Comparison of ENCODE assay signal across 16 cellular contexts in the genomic region with DNA sequence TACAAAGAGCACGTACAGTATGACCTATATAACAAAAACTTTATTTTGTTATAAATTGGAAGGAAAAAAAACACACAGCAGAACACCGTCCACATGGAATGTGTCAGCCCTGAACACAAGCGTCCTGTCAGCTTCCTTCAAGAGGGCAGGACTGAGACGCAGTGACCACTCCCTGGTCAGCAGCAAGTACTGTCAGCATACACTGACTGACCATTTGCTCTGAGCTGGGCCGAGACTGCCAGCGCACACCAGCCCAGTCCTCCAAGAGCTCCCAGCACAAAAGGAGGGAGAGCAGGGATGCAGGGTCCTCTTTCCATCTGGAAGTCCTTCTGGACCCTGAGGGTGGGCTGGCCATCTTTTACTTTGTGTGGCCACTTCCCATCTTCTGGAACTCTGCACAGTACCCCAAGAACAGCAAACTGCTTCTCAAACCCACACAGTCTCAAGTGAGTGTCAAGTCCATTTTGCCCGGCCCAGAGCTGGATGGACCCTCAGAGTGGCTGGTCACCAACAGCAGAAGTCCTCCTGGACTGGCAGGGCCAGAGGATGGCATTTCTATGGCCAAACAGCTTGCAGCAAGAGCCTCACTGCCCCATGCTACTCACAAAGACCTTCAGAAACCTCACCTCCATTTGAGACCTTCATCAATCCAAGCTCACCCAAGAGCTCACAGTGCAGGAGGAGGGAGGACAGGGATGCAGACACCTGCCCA. TPM values are rescaled to one million over a fixed set of nuclear protein-coding genes. Genes with fewer than 3 reads are reported as not detected.
DNase-seq lines count a peak whose midpoint lies in the region; ATAC-seq and TF ChIP-seq lines count a peak whose summit lies in the region.
"Had no signal": no experiment of that assay in that cellular context is flagged by ENCODE, and none has a peak within 500 bp of the region (broad histone marks: within the 10 kb centered on the region; RNA-seq: fewer than 3 reads in every experiment).

No MANE protein-coding gene starts in this region.

- ATAC-seq in memory B cell (ENCODE audit: low read depth) (no peak), esophagus mucosa (no peak)
- ATAC-seq: sciatic nerve had no signal

- POLR2A ChIA-PET in CD8-positive, alpha-beta memory T cell (lab: Charles Lee): interaction anchor here (0.5 to 5.2 kb wide), 7 partner anchors 10 to 88 kb away, joined by 3 to 58 read pairs (median 4); partner anchors contain the start of gene CCDC88C
- POLR2A ChIA-PET in HEK293T (lab: Yijun Ruan, JAX): no interaction called here

- H3K4me2 ChIP-seq in BLaER1 treated with 17β-estradiol and CSF1 and Interleukin-3, amounts not matched to agents 10 nM and 100 nM: peak overlapping the region in 6 of 11 experiments; percentile 4 to 83 (median 35); a peak in 5 of 22 replicates

- peaks cover 0 to 1% of the 10 kb centered on the region in 2 donors for H3K27me3 Mint-ChIP-seq in CD8-positive, alpha-beta memory T cell
- no peaks in the 10 kb centered on the region for H3K27me3 Mint-ChIP-seq in activated T-helper 1 cell treated with anti-CD3 and anti-CD28 coated beads, Interleukin-12 subunit alpha, Interleukin-12 subunit beta, Interleukin-2, Interleukin-4 antibody, amounts not matched to agents 30 ng/mL and 10 ng/mL and 1 ng/mL, durations not matched to agents 14 hours and 24 hours and 36 hours (ENCODE audit: insufficient read depth)
- no peaks in the 10 kb centered on the region for H3K27me3 Mint-ChIP-seq in memory B cell

- peaks cover 14 to 45% (median 34%) of the 10 kb centered on the region in 11 experiments for H3K36me3 ChIP-seq in BLaER1 treated with 17β-estradiol and CSF1 and Interleukin-3, amounts not matched to agents 10 nM and 100 nM
- H3K36me3 ChIP-seq in CD8-positive, alpha-beta memory T cell (ENCODE audit: insufficient read depth, low read length): peaks cover 39% of the 10 kb centered on the region
- H3K36me3 ChIP-seq: cardiac muscle cell, SJSA1 had no signal

- H3K4me1 Mint-ChIP-seq in CD8-positive, alpha-beta memory T cell: peaks cover 89 to 98% (median 94%) of the 10 kb centered on the region in 3 donors
- H3K4me1 Mint-ChIP-seq in activated T-helper 1 cell treated with anti-CD3 and anti-CD28 coated beads, Interleukin-12 subunit alpha, Interleukin-12 subunit beta, Interleukin-2, Interleukin-4 antibody, amounts not matched to agents 30 ng/mL and 10 ng/mL and 1 ng/mL, durations not matched to agents 14 hours and 24 hours and 36 hours (ENCODE audit: low read depth): peaks cover 86% of the 10 kb centered on the region
- H3K4me1 Mint-ChIP-seq in memory B cell: peaks cover 55% of the 10 kb centered on the region

- H3K4me3 ChIP-seq in BLaER1 treated with 17β-estradiol and CSF1 and Interleukin-3, amounts not matched to agents 10 nM and 100 nM: no peak overlapping the region
- H3K4me3 ChIP-seq in CD8-positive, alpha-beta memory T cell (ENCODE audit: low read length): peak overlapping the region; percentile 36
- H3K4me3 ChIP-seq: cardiac muscle cell, SJSA1 had no signal

- intact Hi-C loops in activated T-helper 1 cell treated with anti-CD3 and anti-CD28 coated beads, Interleukin-12 subunit alpha, Interleukin-12 subunit beta, Interleukin-2, Interleukin-4 antibody, amounts not matched to agents 30 ng/mL and 10 ng/mL and 1 ng/mL, durations not matched to agents 14 hours and 24 hours and 36 hours (cut with micrococcal nuclease): loop anchor here (1.0 kb wide), 3 partner anchors 9 to 33 kb away; no protein-coding TSS in a partner anchor

- H3K9me3 Mint-ChIP-seq in CD8-positive, alpha-beta memory T cell: no peaks in the 10 kb centered on the region
- no peaks in the 10 kb centered on the region for H3K9me3 Mint-ChIP-seq in activated T-helper 1 cell treated with anti-CD3 and anti-CD28 coated beads, Interleukin-12 subunit alpha, Interleukin-12 subunit beta, Interleukin-2, Interleukin-4 antibody, amounts not matched to agents 30 ng/mL and 10 ng/mL and 1 ng/mL, durations not matched to agents 14 hours and 24 hours and 36 hours
- no peaks in the 10 kb centered on the region for H3K9me3 Mint-ChIP-seq in memory B cell

- H3K4me1 ChIP-seq in BLaER1 treated with 17β-estradiol and CSF1 and Interleukin-3, amounts not matched to agents 10 nM and 100 nM: peaks cover 35 to 93% (median 88%) of the 10 kb centered on the region in 10 experiments
- peaks cover 97% of the 10 kb centered on the region for H3K4me1 ChIP-seq in CD8-positive, alpha-beta memory T cell (ENCODE audit: insufficient read depth, low read length)
- H3K4me1 ChIP-seq: SJSA1 had no signal

- H3K4me3 Mint-ChIP-seq in CD8-positive, alpha-beta memory T cell: peak overlapping the region; percentile 68 to 91 (median 82)
- H3K4me3 Mint-ChIP-seq in activated T-helper 1 cell treated with anti-CD3 and anti-CD28 coated beads, Interleukin-12 subunit alpha, Interleukin-12 subunit beta, Interleukin-2, Interleukin-4 antibody, amounts not matched to agents 30 ng/mL and 10 ng/mL and 1 ng/mL, durations not matched to agents 14 hours and 24 hours and 36 hours: peak overlapping the region; percentile 63
- no peak overlapping the region for H3K4me3 Mint-ChIP-seq in memory B cell

- no peak for DNase-seq in CD8-positive, alpha-beta memory T cell
- no peak for DNase-seq in activated T-helper 1 cell treated with anti-CD3 and anti-CD28 coated beads, Interleukin-12 subunit alpha, Interleukin-12 subunit beta, Interleukin-2, Interleukin-4 antibody, amounts not matched to agents 30 ng/mL and 10 ng/mL and 1 ng/mL, durations not matched to agents 14 hours and 24 hours and 36 hours (ENCODE audit: low spot score)
- DNase-seq in memory B cell (ENCODE audit: low spot score in 2 of 2) (no peak), amygdala (lab: John Stamatoyannopoulos, UW) (no peak), kidney glomerular epithelial cell (lab: John Stamatoyannopoulos, UW) (no peak), HEK293T (ENCODE audit: extremely low spot score) (no peak)
- DNase-seq: glutamatergic neuron, KG1, NCI-H187 treated with DMSO at 0.1 percent for 48 hours, WERI-Rb-1 had no signal

- H3K9ac ChIP-seq in BLaER1 treated with 17β-estradiol and CSF1 and Interleukin-3, amounts not matched to agents 10 nM and 100 nM: peak overlapping the region in 2 of 11 experiments; percentile 4 to 10; a peak in 2 of 22 replicates

- H3K27ac Mint-ChIP-seq in CD8-positive, alpha-beta memory T cell: peak overlapping the region; percentile 92 to 100 (median 96)
- H3K27ac Mint-ChIP-seq in activated T-helper 1 cell treated with anti-CD3 and anti-CD28 coated beads, Interleukin-12 subunit alpha, Interleukin-12 subunit beta, Interleukin-2, Interleukin-4 antibody, amounts not matched to agents 30 ng/mL and 10 ng/mL and 1 ng/mL, durations not matched to agents 14 hours and 24 hours and 36 hours: peak overlapping the region; percentile 82
- H3K27ac Mint-ChIP-seq in memory B cell: peak overlapping the region; percentile 79

- CTCF ChIA-PET in CD8-positive, alpha-beta memory T cell (lab: Charles Lee): interaction anchor here (0.8 to 13.8 kb wide), 10 partner anchors 10 to 90 kb away, joined by 3 to 211 read pairs (median 4); partner anchors contain the start of gene CCDC88C
- CTCF ChIA-PET in HEK293T (lab: Yijun Ruan, JAX): no interaction called here

- peaks cover 0 to 95% (median 79%) of the 10 kb centered on the region in 11 experiments; a peak in 19 of 22 replicates for H4K20me1 ChIP-seq in BLaER1 treated with 17β-estradiol and CSF1 and Interleukin-3, amounts not matched to agents 10 nM and 100 nM

- H3K36me3 Mint-ChIP-seq in CD8-positive, alpha-beta memory T cell: peaks cover 14 to 60% (median 35%) of the 10 kb centered on the region in 3 donors
- peaks cover 40% of the 10 kb centered on the region for H3K36me3 Mint-ChIP-seq in activated T-helper 1 cell treated with anti-CD3 and anti-CD28 coated beads, Interleukin-12 subunit alpha, Interleukin-12 subunit beta, Interleukin-2, Interleukin-4 antibody, amounts not matched to agents 30 ng/mL and 10 ng/mL and 1 ng/mL, durations not matched to agents 14 hours and 24 hours and 36 hours (ENCODE audit: low read depth)
- H3K36me3 Mint-ChIP-seq in memory B cell: peaks cover 25% of the 10 kb centered on the region

- no peaks in the 10 kb centered on the region for H3K27me3 ChIP-seq in BLaER1 treated with 17β-estradiol and CSF1 and Interleukin-3, amounts not matched to agents 10 nM and 100 nM
- no peaks in the 10 kb centered on the region for H3K27me3 ChIP-seq in CD8-positive, alpha-beta memory T cell (ENCODE audit: insufficient read depth, low read length, poor library complexity, severe bottlenecking)

- peak overlapping the region in 1 of 11 experiments; percentile 36; a peak in 1 of 22 replicates for H3K27ac ChIP-seq in BLaER1 treated with 17β-estradiol and CSF1 and Interleukin-3, amounts not matched to agents 10 nM and 100 nM
- peak overlapping the region; percentile 62 for H3K27ac ChIP-seq in CD8-positive, alpha-beta memory T cell (ENCODE audit: low read depth, low read length)
- H3K27ac ChIP-seq: cardiac muscle cell, epithelial cell of prostate, SJSA1, WERI-Rb-1 had no signal

- H3K9me3 ChIP-seq in BLaER1 treated with 17β-estradiol and CSF1 and Interleukin-3, amounts not matched to agents 10 nM and 100 nM (replicated peaks in 1 of 11): no peaks in the 10 kb centered on the region
- H3K9me3 ChIP-seq in CD8-positive, alpha-beta memory T cell (ENCODE audit: low read length): no peaks in the 10 kb centered on the region
- H3K9me3 ChIP-seq: SJSA1 had no signal

TF ChIP-seq in HEK293T, 16 proteins besides CTCF, POLR2A, EP300 and RAD21:
- no peak for TF ChIP-seq FOXM1 (IDR thresholded peaks at IDR 0.05; ENCODE audit: borderline replicate concordance)
- TF ChIP-seq CTBP1 (IDR thresholded peaks at IDR 0.05; ENCODE audit: borderline replicate concordance): no peak
- no peak for TF ChIP-seq ARNT (IDR thresholded peaks at IDR 0.05)
- no peak for TF ChIP-seq BHLHE40 (IDR thresholded peaks at IDR 0.05; ENCODE audit: borderline replicate concordance)
- TF ChIP-seq LEF1 (IDR thresholded peaks at IDR 0.05; ENCODE audit: borderline replicate concordance): no peak

RNA-seq across cellular contexts. Expression of gene CCDC88C, which starts 11.7 kb away (rescaled TPM):
- total RNA-seq in CD8-positive, alpha-beta memory T cell: 10 to 100 TPM; 71.7 to 74.1 TPM
- 42.3 TPM for polyA plus RNA-seq in CD8-positive, alpha-beta memory T cell
- total RNA-seq in activated T-helper 1 cell treated with anti-CD3 and anti-CD28 coated beads, Interleukin-12 subunit alpha, Interleukin-12 subunit beta, Interleukin-2, Interleukin-4 antibody, amounts not matched to agents 30 ng/mL and 10 ng/mL and 1 ng/mL, durations not matched to agents 14 hours and 24 hours and 36 hours: 85.9 and 91.7 TPM in 2 replicates
- 26.7 TPM for total RNA-seq in esophagus mucosa
- total RNA-seq: SJSA1 had no signal
